In the genomic region with DNA sequence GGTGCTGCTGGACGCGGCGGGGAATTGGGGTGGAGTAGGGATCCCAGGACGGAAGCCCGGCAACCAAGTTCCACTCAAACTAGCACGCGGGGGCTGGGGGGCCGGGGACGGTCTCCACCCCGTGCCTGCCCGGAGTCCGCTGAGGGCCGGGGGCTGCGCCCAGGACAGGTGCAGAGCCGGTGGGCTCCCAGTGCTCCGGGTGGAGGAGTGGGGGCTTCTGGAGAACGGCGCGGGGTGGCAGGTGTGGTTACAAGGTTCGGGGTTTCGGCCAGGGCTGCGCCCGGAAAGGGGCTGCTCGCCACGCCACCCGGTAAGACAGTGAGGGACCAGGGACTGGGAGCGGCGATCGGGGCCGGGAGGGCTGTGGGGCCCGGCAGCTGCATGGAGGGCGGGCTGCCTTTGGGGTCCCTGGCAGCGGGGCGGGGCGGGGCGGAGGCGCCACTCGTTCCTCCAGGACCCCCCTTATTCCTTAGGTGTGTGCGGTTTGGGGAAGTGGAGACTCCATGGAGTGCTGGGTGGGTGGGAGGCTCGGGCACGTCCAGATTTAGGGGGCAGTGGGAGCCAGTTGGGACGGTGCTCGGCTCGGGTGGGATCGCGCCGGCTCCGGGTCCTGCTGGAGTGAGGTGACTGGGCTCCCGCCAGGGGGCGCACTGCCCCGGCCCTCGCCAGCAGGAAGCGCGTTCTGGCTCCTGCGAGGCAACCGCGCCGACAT, we compare ENCODE assay signal across 8 cellular contexts. TPM values are rescaled to one million over a fixed set of nuclear protein-coding genes. Genes with fewer than 3 reads are reported as not detected.
A peak's percentile ranks its signal among the peaks of the same experiment; 100 is the strongest.
DNase-seq lines count a peak whose midpoint lies in the region; ATAC-seq and TF ChIP-seq lines count a peak whose summit lies in the region.

No MANE protein-coding gene starts in this region.

- intact Hi-C loops in vagina (cut with DNase I) = loop anchor here (2.0 to 10.0 kb wide), 3 partner anchors 39 to 167 kb away; no protein-coding TSS in a partner anchor

- DNase-seq in CD8-positive, alpha-beta memory T cell = peak; percentile 70 to 81 (median 75)
- peak; percentile 69 for DNase-seq in LoVo (ENCODE audit: low spot score)
- DNase-seq in amygdala (lab: John Stamatoyannopoulos, UW) = peak in 48 of 56 donors; percentile 9 to 84 (median 48)
- peak; percentile 87 for DNase-seq in hepatic stellate cell (ENCODE audit: low spot score)
- DNase-seq in vagina (ENCODE audit: extremely low spot score in 2 of 2) = no peak

- H3K4me1 ChIP-seq in CD8-positive, alpha-beta memory T cell (ENCODE audit: insufficient read depth, low read length) = peaks cover 38% of the 10 kb centered on the region
- H3K4me1 ChIP-seq in rectal smooth muscle tissue (ENCODE audit: control insufficient read depth, insufficient read depth, low read length) (peaks cover 32% of the 10 kb centered on the region), vagina (peaks cover 36% of the 10 kb centered on the region)

- H3K9me3 ChIP-seq in CD8-positive, alpha-beta memory T cell (ENCODE audit: low read length) = no peaks in the 10 kb centered on the region
- no peaks in the 10 kb centered on the region for H3K9me3 ChIP-seq in vagina

- POLR2A ChIA-PET in CD8-positive, alpha-beta memory T cell (lab: Charles Lee) = no interaction called here

- peaks cover 34 to 54% (median 46%) of the 10 kb centered on the region in 3 donors for H3K4me1 Mint-ChIP-seq in CD8-positive, alpha-beta memory T cell
- peaks cover 35% of the 10 kb centered on the region for H3K4me1 Mint-ChIP-seq in T-helper 1 cell treated with Interleukin-12 subunit alpha and Interleukin-12 subunit beta and Interleukin-4 antibody, amounts not matched to agents 30 μg/mL and 1 μg/mL, for 36 hours (ENCODE audit: low read depth)

- no peaks in the 10 kb centered on the region for H3K36me3 ChIP-seq in CD8-positive, alpha-beta memory T cell (ENCODE audit: insufficient read depth, low read length)
- no peaks in the 10 kb centered on the region for H3K36me3 ChIP-seq in rectal smooth muscle tissue (ENCODE audit: control insufficient read depth, insufficient read depth, low read length)
- no peaks in the 10 kb centered on the region for H3K36me3 ChIP-seq in vagina

- TF ChIP-seq POLR2A in vagina (IDR thresholded peaks at IDR 0.05) = no peak

- no peak overlapping the region for H3K27ac ChIP-seq in CD8-positive, alpha-beta memory T cell (ENCODE audit: low read depth, low read length)
- H3K27ac ChIP-seq in rectal smooth muscle tissue (ENCODE audit: low read depth, low read length) = peak overlapping the region; percentile 89
- H3K27ac ChIP-seq in vagina = peak overlapping the region; percentile 74

- H3K4me3 ChIP-seq in CD8-positive, alpha-beta memory T cell (ENCODE audit: low read length) = peak overlapping the region; percentile 71
- H3K4me3 ChIP-seq in rectal smooth muscle tissue (ENCODE audit: low read length) = peak overlapping the region; percentile 71
- peak overlapping the region; percentile 52 to 54 for H3K4me3 ChIP-seq in vagina

- peak; percentile 45 for ATAC-seq in GM21390 (IDR thresholded peaks at IDR 0.05; ENCODE audit: unreplicated experiment)

- no peaks in the 10 kb centered on the region for H3K9me3 Mint-ChIP-seq in CD8-positive, alpha-beta memory T cell
- no peaks in the 10 kb centered on the region for H3K9me3 Mint-ChIP-seq in T-helper 1 cell treated with Interleukin-12 subunit alpha and Interleukin-12 subunit beta and Interleukin-4 antibody, amounts not matched to agents 30 μg/mL and 1 μg/mL, for 36 hours

- TF ChIP-seq CTCF in vagina (IDR thresholded peaks at IDR 0.05) = peak; percentile 52 to 99 (median 80)

- peak overlapping the region; percentile 17 for H3K9ac ChIP-seq in rectal smooth muscle tissue (ENCODE audit: low read length)

- peaks cover 11% of the 10 kb centered on the region in 2 donors for H3K27me3 Mint-ChIP-seq in CD8-positive, alpha-beta memory T cell
- peaks cover 29% of the 10 kb centered on the region for H3K27me3 Mint-ChIP-seq in T-helper 1 cell treated with Interleukin-12 subunit alpha and Interleukin-12 subunit beta and Interleukin-4 antibody, amounts not matched to agents 30 μg/mL and 1 μg/mL, for 36 hours (ENCODE audit: low read depth)

- peaks cover 7% of the 10 kb centered on the region for H3K27me3 ChIP-seq in CD8-positive, alpha-beta memory T cell (ENCODE audit: insufficient read depth, low read length, poor library complexity, severe bottlenecking)
- H3K27me3 ChIP-seq in rectal smooth muscle tissue (ENCODE audit: control insufficient read depth, insufficient read depth, low read length) = peaks cover 7% of the 10 kb centered on the region
- H3K27me3 ChIP-seq in vagina = no peaks in the 10 kb centered on the region

- CTCF ChIA-PET in CD8-positive, alpha-beta memory T cell (lab: Charles Lee) = interaction anchor here (0.9 kb wide), 1 partner anchor 21 kb away, joined by 3 read pairs; no protein-coding TSS in a partner anchor

- H3K4me3 Mint-ChIP-seq in CD8-positive, alpha-beta memory T cell = peak overlapping the region; percentile 82 to 95 (median 87)
- peak overlapping the region; percentile 85 for H3K4me3 Mint-ChIP-seq in T-helper 1 cell treated with Interleukin-12 subunit alpha and Interleukin-12 subunit beta and Interleukin-4 antibody, amounts not matched to agents 30 μg/mL and 1 μg/mL, for 36 hours

- peaks cover 0 to 1% (median 0%) of the 10 kb centered on the region in 3 donors for H3K36me3 Mint-ChIP-seq in CD8-positive, alpha-beta memory T cell
- peaks cover 2% of the 10 kb centered on the region for H3K36me3 Mint-ChIP-seq in T-helper 1 cell treated with Interleukin-12 subunit alpha and Interleukin-12 subunit beta and Interleukin-4 antibody, amounts not matched to agents 30 μg/mL and 1 μg/mL, for 36 hours (ENCODE audit: low read depth)

- H3K27ac Mint-ChIP-seq in CD8-positive, alpha-beta memory T cell = peak overlapping the region in 7 of 8 donors; percentile 9 to 91 (median 84)
- H3K27ac Mint-ChIP-seq in T-helper 1 cell treated with Interleukin-12 subunit alpha and Interleukin-12 subunit beta and Interleukin-4 antibody, amounts not matched to agents 30 μg/mL and 1 μg/mL, for 36 hours = no peak overlapping the region

RNA-seq across cellular contexts. Expression of a gene that starts 0.8 kb away (rescaled TPM):
- total RNA-seq in CD8-positive, alpha-beta memory T cell = 1 to 10 TPM in 1 of 2 experiments, under 1 TPM in 1; 0.60 to 1.2 TPM
- 15.1 TPM for polyA plus RNA-seq in CD8-positive, alpha-beta memory T cell
- 12.8 TPM for total RNA-seq in vagina

Comparison
In these comparisons a context has a peak if more than half of its experiments do, and no peak if none do; other contexts are left out.
1. DNase-seq: peak in CD8-positive, alpha-beta memory T cell (5 of 5), LoVo (single experiment), amygdala (48 of 56) and hepatic stellate cell (single experiment); none in vagina (0 of 2).
2. Peak in every context shown above with its lines, with median percentiles within 50 percentile points of each other: H3K4me3 ChIP-seq.